Comparison of ENCODE assay signal across 19 cellular contexts in genomic region chr3:114205541-114205940, GRCh38. TPM values are rescaled to one million over a fixed set of nuclear protein-coding genes. Genes with fewer than 3 reads are reported as not detected.
DNase-seq lines count a peak whose midpoint lies in the region; ATAC-seq and TF ChIP-seq lines count a peak whose summit lies in the region.
"Had no signal": no experiment of that assay in that cellular context is flagged by ENCODE, and none has a peak within 500 bp of the region (broad histone marks: within the 10 kb centered on the region; RNA-seq: fewer than 3 reads in every experiment).

No MANE protein-coding gene starts in this region.

- H3K4me3 Mint-ChIP-seq in activated naive CD8-positive, alpha-beta T cell treated with anti-CD3 and anti-CD28 coated beads, Interleukin-2, amount 50 U/mL, for 24 hours = no peak overlapping the region
- no peak overlapping the region for H3K4me3 Mint-ChIP-seq in activated naive CD8-positive, alpha-beta T cell treated with anti-CD3 and anti-CD28 coated beads for 36 hours
- no peak overlapping the region for H3K4me3 Mint-ChIP-seq in GM23338
- H3K4me3 Mint-ChIP-seq: CD4-positive, CD25-positive, alpha-beta regulatory T cell; H9 had no signal

- H3K4me1 Mint-ChIP-seq in activated naive CD8-positive, alpha-beta T cell treated with anti-CD3 and anti-CD28 coated beads, Interleukin-2, amount 50 U/mL, for 24 hours = peaks cover 33% of the 10 kb centered on the region
- peaks cover 24% of the 10 kb centered on the region for H3K4me1 Mint-ChIP-seq in activated naive CD8-positive, alpha-beta T cell treated with anti-CD3 and anti-CD28 coated beads for 36 hours
- peaks cover 6% of the 10 kb centered on the region; the same call in 2 of the 3 replicates for H3K4me1 Mint-ChIP-seq in GM23338

- peak overlapping the region; percentile 78; the same call in 1 of the 2 replicates for H2AFZ ChIP-seq in GM23338

- H3K27me3 ChIP-seq in GM23338 (ENCODE audit: insufficient read depth) = no peaks in the 10 kb centered on the region

- H3K4me3 ChIP-seq in GM23338 = no peak overlapping the region

- H3K36me3 ChIP-seq in GM23338 (ENCODE audit: insufficient read depth) = no peaks in the 10 kb centered on the region
- H3K36me3 ChIP-seq: BE2C had no signal

- H4K20me1 ChIP-seq in GM23338 (replicated peaks; ENCODE audit: insufficient read depth) = no peaks in the 10 kb centered on the region

- no peaks in the 10 kb centered on the region for H3K27me3 Mint-ChIP-seq in activated naive CD8-positive, alpha-beta T cell treated with anti-CD3 and anti-CD28 coated beads, Interleukin-2, amount 50 U/mL, for 24 hours
- H3K27me3 Mint-ChIP-seq in activated naive CD8-positive, alpha-beta T cell treated with anti-CD3 and anti-CD28 coated beads for 36 hours = no peaks in the 10 kb centered on the region
- H3K27me3 Mint-ChIP-seq in GM23338 (ENCODE audit: insufficient read depth, low read depth, poor library complexity) = peaks cover under 1% of the 10 kb centered on the region
- H3K27me3 Mint-ChIP-seq: CD4-positive, CD25-positive, alpha-beta regulatory T cell had no signal

- H3F3A ChIP-seq in GM23338 (replicated peaks; ENCODE audit: low read depth) = no peaks in the 10 kb centered on the region

- ATAC-seq in activated naive CD8-positive, alpha-beta T cell treated with anti-CD3 and anti-CD28 coated beads, Interleukin-2, amount 50 U/mL, for 24 hours = no peak
- no peak for ATAC-seq in GM23338
- no peak for ATAC-seq in HG03571 (IDR thresholded peaks at IDR 0.05; ENCODE audit: unreplicated experiment)

- no peaks in the 10 kb centered on the region for H3K79me2 ChIP-seq in GM23338 (replicated peaks; ENCODE audit: insufficient read depth)

- no peak overlapping the region for H3K27ac ChIP-seq in GM23338 (ENCODE audit: low read depth)

- DNase-seq in activated naive CD8-positive, alpha-beta T cell treated with anti-CD3 and anti-CD28 coated beads, Interleukin-2, amount 50 U/mL, for 24 hours = no peak
- no peak for DNase-seq in activated naive CD8-positive, alpha-beta T cell treated with anti-CD3 and anti-CD28 coated beads for 36 hours
- DNase-seq in GM23338 (ENCODE audit: low spot score) (no peak), astrocyte of the hippocampus (ENCODE audit: low read depth, low spot score) (peak; percentile 12), renal cortical epithelial cell (ENCODE audit: low read depth) (peak; percentile 10), activated gamma-delta T cell (lab: John Stamatoyannopoulos, UW) (no peak), NCI-H1436 (lab: John Stamatoyannopoulos, UW) (no peak)
- DNase-seq: 8988T; BE2C; C1 segment of cervical spinal cord; Caco-2; CD4-positive, CD25-positive, alpha-beta regulatory T cell; GDM1; H9 had no signal

- peaks cover 16% of the 10 kb centered on the region for H3K9me2 ChIP-seq in GM23338 (ENCODE audit: insufficient read depth)

- no peak overlapping the region for H3K4me2 ChIP-seq in GM23338

- no peak for TF ChIP-seq CTCF in GM23338 (conservative IDR thresholded peaks at IDR 0.05; ENCODE audit: low read depth in 2 of 2)

- H3K27ac Mint-ChIP-seq in activated naive CD8-positive, alpha-beta T cell treated with anti-CD3 and anti-CD28 coated beads, Interleukin-2, amount 50 U/mL, for 24 hours = peak overlapping the region; percentile 4
- no peak overlapping the region for H3K27ac Mint-ChIP-seq in activated naive CD8-positive, alpha-beta T cell treated with anti-CD3 and anti-CD28 coated beads for 36 hours
- no peak overlapping the region for H3K27ac Mint-ChIP-seq in GM23338
- H3K27ac Mint-ChIP-seq: CD4-positive, CD25-positive, alpha-beta regulatory T cell; H9 had no signal

- H3K4me1 ChIP-seq in GM23338 (ENCODE audit: insufficient read depth) = peaks cover 4% of the 10 kb centered on the region; the same call in 1 of the 2 replicates
- H3K4me1 ChIP-seq: BE2C, Caco-2 had no signal

- peaks cover 12% of the 10 kb centered on the region for H3K9me3 Mint-ChIP-seq in activated naive CD8-positive, alpha-beta T cell treated with anti-CD3 and anti-CD28 coated beads, Interleukin-2, amount 50 U/mL, for 24 hours
- peaks cover 2% of the 10 kb centered on the region for H3K9me3 Mint-ChIP-seq in activated naive CD8-positive, alpha-beta T cell treated with anti-CD3 and anti-CD28 coated beads for 36 hours
- peaks cover 3% of the 10 kb centered on the region; the same call in 1 of the 3 replicates for H3K9me3 Mint-ChIP-seq in GM23338

- H3K36me3 Mint-ChIP-seq in activated naive CD8-positive, alpha-beta T cell treated with anti-CD3 and anti-CD28 coated beads, Interleukin-2, amount 50 U/mL, for 24 hours (ENCODE audit: low read depth) = peaks cover 5% of the 10 kb centered on the region
- H3K36me3 Mint-ChIP-seq in activated naive CD8-positive, alpha-beta T cell treated with anti-CD3 and anti-CD28 coated beads for 36 hours = no peaks in the 10 kb centered on the region
- no peaks in the 10 kb centered on the region for H3K36me3 Mint-ChIP-seq in GM23338 (ENCODE audit: low read depth)
- H3K36me3 Mint-ChIP-seq: CD4-positive, CD25-positive, alpha-beta regulatory T cell had no signal

TF ChIP-seq in GM23338, 12 proteins besides CTCF, POLR2A, EP300 and RAD21:
- no peak for TF ChIP-seq ETS1 (IDR thresholded peaks at IDR 0.05)
- TF ChIP-seq JUNB (IDR thresholded peaks at IDR 0.05; ENCODE audit: unreplicated experiment) = no peak
- TF ChIP-seq CREB1 (CRISPR knock-in tag; IDR thresholded peaks at IDR 0.05; ENCODE audit: low read depth) = no peak
- no peak for TF ChIP-seq ZNF331 (CRISPR knock-in tag; IDR thresholded peaks at IDR 0.05; ENCODE audit: low read depth)
- no peak for TF ChIP-seq STAT1 (IDR thresholded peaks at IDR 0.05; ENCODE audit: unreplicated experiment)
- no peak for TF ChIP-seq POLR2AphosphoS5 (IDR thresholded peaks at IDR 0.05; ENCODE audit: low read depth)

RNA-seq across cellular contexts. Expression of gene DRD3, which starts 26.7 kb away (rescaled TPM):
- not detected for total RNA-seq in activated naive CD8-positive, alpha-beta T cell treated with anti-CD3 and anti-CD28 coated beads for 36 hours
- 0.21 and 0.70 TPM in 2 replicates for total RNA-seq in GM23338 (2014; rRNA removed; shearing (Covaris generic))
- 0.65 TPM in 1 of 2 replicates, not detected in the other for polyA plus RNA-seq in GM23338 (2016; fragmentation: Nextera tagmentation; extraction: Ambion mirVana)
- total RNA-seq in renal cortical epithelial cell = not detected in 2 replicates
- total RNA-seq: A673, Caco-2, H9, HT-29 had no signal
- polyA plus RNA-seq: AG04450 had no signal

RNA-seq across cellular contexts. Expression of gene ZNF80, which starts 31.8 kb away (rescaled TPM):
- 1 to 10 TPM in 1 of 2 experiments, under 1 TPM in 1; 0.82 to 1.3 TPM for total RNA-seq in activated naive CD8-positive, alpha-beta T cell treated with anti-CD3 and anti-CD28 coated beads for 36 hours
- not detected in 2 replicates for total RNA-seq in GM23338 (2014; rRNA removed; shearing (Covaris generic))
- polyA plus RNA-seq in GM23338 (2016; fragmentation: Nextera tagmentation; extraction: Ambion mirVana) = not detected in 2 replicates
- total RNA-seq in renal cortical epithelial cell = not detected in 2 replicates
- total RNA-seq: A673, Caco-2, H1, H9, HT-29 had no signal
- polyA plus RNA-seq: AG04450, H1 had no signal

Comparison
In these comparisons a context has a peak if more than half of its experiments do, and no peak if none do; other contexts are left out.
1. DNase-seq: peak in astrocyte of the hippocampus (single experiment) and renal cortical epithelial cell (single experiment); none in activated naive CD8-positive, alpha-beta T cell treated with anti-CD3 and anti-CD28 coated beads, Interleukin-2, amount 50 U/mL, for 24 hours (single experiment), activated naive CD8-positive, alpha-beta T cell treated with anti-CD3 and anti-CD28 coated beads for 36 hours (single experiment), GM23338 (single experiment), activated gamma-delta T cell (single experiment) and NCI-H1436 (single experiment).